In genomic region chr17:44077595-44077909, GRCh38 we compare ENCODE assay signal across 15 cellular contexts. TPM values are rescaled to one million over a fixed set of nuclear protein-coding genes. Genes with fewer than 3 reads are reported as not detected.
DNase-seq lines count a peak whose midpoint lies in the region; ATAC-seq, FAIRE-seq and TF ChIP-seq lines count a peak whose summit lies in the region.
"Had no signal": no experiment of that assay in that cellular context is flagged by ENCODE, and none has a peak within 500 bp of the region (broad histone marks: within the 10 kb centered on the region; RNA-seq: fewer than 3 reads in every experiment).

No MANE protein-coding gene starts in this region.

- intact Hi-C loops in dendritic cell treated with granulocyte-macrophage colony-stimulating factor and Interleukin-4, amounts not matched to agents 40 ng/mL and 50 ng/mL, for 4 days (cut with micrococcal nuclease): no loop called here
- intact Hi-C loops in pancreas (cut with DNase I): no loop called here

- peak overlapping the region; percentile 69 for H3K27ac Mint-ChIP-seq in dendritic cell treated with granulocyte-macrophage colony-stimulating factor and Interleukin-4, amounts not matched to agents 40 ng/mL and 50 ng/mL, for 4 days
- H3K27ac Mint-ChIP-seq: activated naive CD8-positive, alpha-beta T cell treated with anti-CD3 and anti-CD28 coated beads, Interleukin-2, amount 10 ng/mL, durations not matched to agents 7 days and 5 days; CD4-positive, alpha-beta T cell had no signal

- peaks cover 2% of the 10 kb centered on the region; the same call in 1 of the 2 replicates for H4K20me1 ChIP-seq in DND-41 (ENCODE audit: insufficient read depth, low read length)

- DNase-seq in DND-41 (no peak), NOMO-1 (lab: John Stamatoyannopoulos, UW; ENCODE audit: unreplicated experiment in 2 of 2) (peak; percentile 42 to 69), pancreas (peak in 1 of 6 donors; percentile 19), ACHN (no peak), NCI-H1092 (lab: John Stamatoyannopoulos, UW) (no peak)
- DNase-seq: activated naive CD8-positive, alpha-beta T cell treated with anti-CD3 and anti-CD28 coated beads, Interleukin-2, amount 10 ng/mL, durations not matched to agents 7 days and 5 days; CD4-positive, alpha-beta T cell; NCI-H446; SW 1271; transverse colon had no signal

- in situ Hi-C loops in ACHN (cut with HindIII; ENCODE audit: low pct_ligation_motif_present, low pct_unique_long_range_greater_than_20kb, low sequenced_read_pairs): no loop called here

- H3K4me2 ChIP-seq in DND-41 (ENCODE audit: insufficient read depth, low read length): no peak overlapping the region

- TF ChIP-seq CTCF in DND-41 (IDR thresholded peaks at IDR 0.05; ENCODE audit: borderline replicate concordance, extremely low read depth, low read length, poor library complexity, severe bottlenecking) (no peak), pancreas (IDR thresholded peaks at IDR 0.05) (no peak)

- H3K36me3 Mint-ChIP-seq in dendritic cell treated with granulocyte-macrophage colony-stimulating factor and Interleukin-4, amounts not matched to agents 40 ng/mL and 50 ng/mL, for 4 days (ENCODE audit: low read depth): peaks cover 94% of the 10 kb centered on the region

- no peaks in the 10 kb centered on the region for H3K9me3 ChIP-seq in DND-41 (ENCODE audit: insufficient read depth, low read length, severe bottlenecking)
- H3K9me3 ChIP-seq in pancreas: no peaks in the 10 kb centered on the region
- H3K9me3 ChIP-seq: transverse colon had no signal

- peaks cover 7% of the 10 kb centered on the region; the same call in 1 of the 2 replicates for H3K4me1 ChIP-seq in DND-41 (ENCODE audit: insufficient read depth, low read length)
- no peaks in the 10 kb centered on the region for H3K4me1 ChIP-seq in pancreas
- H3K4me1 ChIP-seq: transverse colon had no signal

- 73 to 81% methylated on average over 4 of the region's 4 CpGs for WGBS in pancreas, 2 donors

- H3K9ac ChIP-seq in DND-41 (ENCODE audit: low read depth, low read length): 0 out of 2 replicates have a peak overlapping the region, but pooled peaks have one; percentile 7

- H3K4me3 Mint-ChIP-seq in dendritic cell treated with granulocyte-macrophage colony-stimulating factor and Interleukin-4, amounts not matched to agents 40 ng/mL and 50 ng/mL, for 4 days: no peak overlapping the region
- H3K4me3 Mint-ChIP-seq: activated naive CD8-positive, alpha-beta T cell treated with anti-CD3 and anti-CD28 coated beads, Interleukin-2, amount 10 ng/mL, durations not matched to agents 7 days and 5 days; CD4-positive, alpha-beta T cell had no signal

- H3K27me3 ChIP-seq in DND-41 (ENCODE audit: insufficient read depth, low read length, poor library complexity): no peaks in the 10 kb centered on the region
- no peaks in the 10 kb centered on the region for H3K27me3 ChIP-seq in pancreas
- H3K27me3 ChIP-seq: transverse colon had no signal

- H3K27me3 Mint-ChIP-seq in dendritic cell treated with granulocyte-macrophage colony-stimulating factor and Interleukin-4, amounts not matched to agents 40 ng/mL and 50 ng/mL, for 4 days: no peaks in the 10 kb centered on the region
- H3K27me3 Mint-ChIP-seq: activated naive CD8-positive, alpha-beta T cell treated with anti-CD3 and anti-CD28 coated beads, Interleukin-2, amount 10 ng/mL, durations not matched to agents 7 days and 5 days; CD4-positive, alpha-beta T cell had no signal

- H3K9me3 Mint-ChIP-seq in dendritic cell treated with granulocyte-macrophage colony-stimulating factor and Interleukin-4, amounts not matched to agents 40 ng/mL and 50 ng/mL, for 4 days: no peaks in the 10 kb centered on the region
- H3K9me3 Mint-ChIP-seq: activated naive CD8-positive, alpha-beta T cell treated with anti-CD3 and anti-CD28 coated beads, Interleukin-2, amount 10 ng/mL, durations not matched to agents 7 days and 5 days; CD4-positive, alpha-beta T cell had no signal

- H3K4me3 ChIP-seq in DND-41 (ENCODE audit: low read depth in 1 of 2, low read length in 2 of 2) (no peak overlapping the region), pancreas (no peak overlapping the region)
- H3K4me3 ChIP-seq: transverse colon had no signal

- H3K27ac ChIP-seq in DND-41 (ENCODE audit: low read length): no peak overlapping the region
- no peak overlapping the region for H3K27ac ChIP-seq in pancreas
- H3K27ac ChIP-seq: transverse colon had no signal

- H3K36me3 ChIP-seq in DND-41 (ENCODE audit: insufficient read depth, low read length): peaks cover 42% of the 10 kb centered on the region
- H3K36me3 ChIP-seq in pancreas: peaks cover 0 to 42% (median 5%) of the 10 kb centered on the region in 3 donors

- ATAC-seq in DND-41 (ENCODE audit: insufficient read depth, low read depth) (no peak), pancreas (peak in 3 of 4 donors; percentile 6 to 47 (median 9)), SK-N-SH treated with all-trans-retinoic acid at 6 μM for 48 hours (no peak), GM18868 (IDR thresholded peaks at IDR 0.05; ENCODE audit: unreplicated experiment) (no peak)
- ATAC-seq: activated CD4-positive, CD25-positive, alpha-beta regulatory T cell treated with anti-CD3 and anti-CD28 coated beads, Interleukin-2, amount 50 U/mL, for 24 hours had no signal

- peaks cover 67% of the 10 kb centered on the region for H3K4me1 Mint-ChIP-seq in dendritic cell treated with granulocyte-macrophage colony-stimulating factor and Interleukin-4, amounts not matched to agents 40 ng/mL and 50 ng/mL, for 4 days (ENCODE audit: low read depth)

- H3K79me2 ChIP-seq in DND-41 (ENCODE audit: insufficient read depth, low read length): peaks cover 12% of the 10 kb centered on the region

- no peak overlapping the region for H2AFZ ChIP-seq in DND-41 (ENCODE audit: low read depth, low read length)

- FAIRE-seq in pancreas (lab: Jason Lieb, UNC): no peak
- FAIRE-seq: GM12891 had no signal

TF ChIP-seq in SK-N-SH treated with all-trans-retinoic acid at 6 μM for 48 hours, 23 proteins besides CTCF, POLR2A, EP300 and RAD21:
- TF ChIP-seq ARNTL (CRISPR knock-in tag; IDR thresholded peaks at IDR 0.05; ENCODE audit: borderline replicate concordance, low read depth) (no peak), ZNF8 (CRISPR knock-in tag; IDR thresholded peaks at IDR 0.05) (no peak), GLIS3 (CRISPR knock-in tag; IDR thresholded peaks at IDR 0.05) (no peak)

RNA-seq across cellular contexts. Expression of gene G6PC3, which starts 7.0 kb away (rescaled TPM):
- total RNA-seq in pancreas: 10 to 100 TPM in 5 of 6 donors, 1 to 10 TPM in 1; 9.1 to 28.0 (median 24.0) TPM
- 10 to 100 TPM; 48.3 to 54.2 TPM for polyA plus RNA-seq in pancreas

RNA-seq across cellular contexts. Expression of gene LSM12, which starts 11.1 kb away (rescaled TPM):
- 10 to 100 TPM; 19.0 to 29.6 (median 25.7) TPM for total RNA-seq in pancreas
- 10 to 100 TPM; 14.5 to 21.3 TPM for polyA plus RNA-seq in pancreas

RNA-seq across cellular contexts. Expression of gene HDAC5, which starts 45.9 kb away (rescaled TPM):
- 10 to 100 TPM; 10.9 to 32.1 (median 16.1) TPM for total RNA-seq in pancreas
- 10 to 100 TPM; 25.8 to 38.1 TPM for polyA plus RNA-seq in pancreas

Comparison
In these comparisons a context has a peak if more than half of its experiments do, and no peak if none do; other contexts are left out.
1. ATAC-seq: peak in pancreas (3 of 4); none in DND-41 (single experiment), SK-N-SH treated with all-trans-retinoic acid at 6 μM for 48 hours (single experiment) and GM18868 (single experiment).
2. DNase-seq: peak in NOMO-1 (2 of 2); none in DND-41 (single experiment), ACHN (single experiment) and NCI-H1092 (single experiment).